In the genomic region with DNA sequence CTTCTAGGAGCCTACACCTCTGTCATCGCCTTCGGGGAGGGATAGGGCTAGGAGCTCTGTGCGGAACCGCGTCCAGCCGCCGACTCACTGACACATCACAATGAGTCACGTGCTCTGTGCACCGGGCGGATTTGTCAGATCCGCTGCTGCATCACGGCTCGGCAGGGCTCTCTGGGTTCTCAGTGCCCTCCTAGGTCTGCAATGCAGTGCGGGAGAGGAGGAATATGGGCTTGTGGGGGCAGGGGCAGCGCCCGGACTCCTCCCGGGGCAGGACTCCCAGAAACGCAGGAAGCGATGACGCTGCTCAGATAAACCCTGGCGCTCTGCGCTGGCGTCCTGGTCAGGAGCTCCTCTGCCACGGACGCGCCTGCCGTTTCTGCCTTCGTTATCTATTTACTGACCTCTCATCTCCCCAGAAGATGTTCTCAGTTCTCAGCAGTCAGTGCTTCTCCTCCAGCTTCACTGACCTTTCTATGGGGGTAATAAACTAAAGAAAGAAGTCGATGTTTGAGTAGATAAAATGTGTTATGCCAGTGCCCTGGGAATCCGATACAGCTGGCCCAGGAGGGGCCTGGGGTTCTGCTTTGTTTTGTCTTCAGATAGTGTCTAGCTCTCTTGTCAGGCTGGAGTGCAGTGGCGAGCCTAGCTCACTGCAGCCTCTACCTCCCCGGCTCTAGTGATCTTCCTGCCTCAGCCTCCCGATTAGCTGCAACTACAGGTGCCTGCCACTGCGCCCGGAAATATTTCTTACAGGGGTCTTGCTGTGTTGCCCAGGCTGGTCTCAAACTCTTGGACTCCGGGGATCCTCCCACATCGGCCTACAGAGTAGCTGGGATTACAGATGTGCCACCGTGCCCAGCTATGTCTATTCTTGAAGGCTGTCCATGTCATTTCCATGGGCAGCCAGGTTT, we compare ENCODE assay signal across 1 cellular context.
TF ChIP-seq lines count a peak whose summit lies in the region.

No MANE protein-coding gene starts in this region.

TF ChIP-seq in HEK293, 187 proteins besides CTCF, POLR2A, EP300 and RAD21 (continued from another document):
- peak; percentile 90; the same call in 1 of the 2 replicates for TF ChIP-seq TRIM28 (IDR thresholded peaks at IDR 0.05; ENCODE audit: borderline replicate concordance, low read length)
- TF ChIP-seq ZNF214 (tag by site-specific recombination; IDR thresholded peaks at IDR 0.05; ENCODE audit: borderline replicate concordance): no peak
- TF ChIP-seq, protein P1, sequence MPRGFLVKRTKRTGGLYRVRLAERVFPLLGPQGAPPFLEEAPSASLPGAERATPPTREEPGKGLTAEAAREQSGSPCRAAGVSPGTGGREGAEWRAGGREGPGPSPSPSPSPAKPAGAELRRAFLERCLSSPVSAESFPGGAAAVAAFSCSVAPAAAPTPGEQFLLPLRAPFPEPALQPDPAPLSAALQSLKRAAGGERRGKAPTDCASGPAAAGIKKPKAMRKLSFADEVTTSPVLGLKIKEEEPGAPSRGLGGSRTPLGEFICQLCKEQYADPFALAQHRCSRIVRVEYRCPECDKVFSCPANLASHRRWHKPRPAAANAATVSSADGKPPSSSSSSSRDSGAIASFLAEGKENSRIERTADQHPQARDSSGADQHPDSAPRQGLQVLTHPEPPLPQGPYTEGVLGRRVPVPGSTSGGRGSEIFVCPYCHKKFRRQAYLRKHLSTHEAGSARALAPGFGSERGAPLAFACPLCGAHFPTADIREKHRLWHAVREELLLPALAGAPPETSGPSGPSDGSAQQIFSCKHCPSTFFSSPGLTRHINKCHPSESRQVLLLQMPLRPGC (tag by site-specific recombination; IDR thresholded peaks at IDR 0.05): 0 out of 2 replicates have a peak, but pooled peaks have one; percentile 11
- no peak for TF ChIP-seq ZNF155 (tag by site-specific recombination; IDR thresholded peaks at IDR 0.05)
- TF ChIP-seq, protein P2, sequence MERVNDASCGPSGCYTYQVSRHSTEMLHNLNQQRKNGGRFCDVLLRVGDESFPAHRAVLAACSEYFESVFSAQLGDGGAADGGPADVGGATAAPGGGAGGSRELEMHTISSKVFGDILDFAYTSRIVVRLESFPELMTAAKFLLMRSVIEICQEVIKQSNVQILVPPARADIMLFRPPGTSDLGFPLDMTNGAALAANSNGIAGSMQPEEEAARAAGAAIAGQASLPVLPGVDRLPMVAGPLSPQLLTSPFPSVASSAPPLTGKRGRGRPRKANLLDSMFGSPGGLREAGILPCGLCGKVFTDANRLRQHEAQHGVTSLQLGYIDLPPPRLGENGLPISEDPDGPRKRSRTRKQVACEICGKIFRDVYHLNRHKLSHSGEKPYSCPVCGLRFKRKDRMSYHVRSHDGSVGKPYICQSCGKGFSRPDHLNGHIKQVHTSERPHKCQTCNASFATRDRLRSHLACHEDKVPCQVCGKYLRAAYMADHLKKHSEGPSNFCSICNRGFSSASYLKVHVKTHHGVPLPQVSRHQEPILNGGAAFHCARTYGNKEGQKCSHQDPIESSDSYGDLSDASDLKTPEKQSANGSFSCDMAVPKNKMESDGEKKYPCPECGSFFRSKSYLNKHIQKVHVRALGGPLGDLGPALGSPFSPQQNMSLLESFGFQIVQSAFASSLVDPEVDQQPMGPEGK (tag by site-specific recombination; IDR thresholded peaks at IDR 0.05): peak; percentile 95
- TF ChIP-seq, protein P3, sequence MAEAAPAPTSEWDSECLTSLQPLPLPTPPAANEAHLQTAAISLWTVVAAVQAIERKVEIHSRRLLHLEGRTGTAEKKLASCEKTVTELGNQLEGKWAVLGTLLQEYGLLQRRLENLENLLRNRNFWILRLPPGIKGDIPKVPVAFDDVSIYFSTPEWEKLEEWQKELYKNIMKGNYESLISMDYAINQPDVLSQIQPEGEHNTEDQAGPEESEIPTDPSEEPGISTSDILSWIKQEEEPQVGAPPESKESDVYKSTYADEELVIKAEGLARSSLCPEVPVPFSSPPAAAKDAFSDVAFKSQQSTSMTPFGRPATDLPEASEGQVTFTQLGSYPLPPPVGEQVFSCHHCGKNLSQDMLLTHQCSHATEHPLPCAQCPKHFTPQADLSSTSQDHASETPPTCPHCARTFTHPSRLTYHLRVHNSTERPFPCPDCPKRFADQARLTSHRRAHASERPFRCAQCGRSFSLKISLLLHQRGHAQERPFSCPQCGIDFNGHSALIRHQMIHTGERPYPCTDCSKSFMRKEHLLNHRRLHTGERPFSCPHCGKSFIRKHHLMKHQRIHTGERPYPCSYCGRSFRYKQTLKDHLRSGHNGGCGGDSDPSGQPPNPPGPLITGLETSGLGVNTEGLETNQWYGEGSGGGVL (tag by site-specific recombination; IDR thresholded peaks at IDR 0.05): 0 out of 2 replicates have a peak, but pooled peaks have one; percentile 31
- TF ChIP-seq ZNF596 (tag by site-specific recombination; IDR thresholded peaks at IDR 0.05): no peak
- peak; percentile 46; the same call in 1 of the 2 replicates for TF ChIP-seq ZFHX2 (tag by site-specific recombination; conservative IDR thresholded peaks at IDR 0.05)
- TF ChIP-seq ZNF16 (tag by site-specific recombination; IDR thresholded peaks at IDR 0.05; ENCODE audit: low read depth): no peak
TF ChIP-seq in HEK293: peak in this region for 47.
